In the genomic region with DNA sequence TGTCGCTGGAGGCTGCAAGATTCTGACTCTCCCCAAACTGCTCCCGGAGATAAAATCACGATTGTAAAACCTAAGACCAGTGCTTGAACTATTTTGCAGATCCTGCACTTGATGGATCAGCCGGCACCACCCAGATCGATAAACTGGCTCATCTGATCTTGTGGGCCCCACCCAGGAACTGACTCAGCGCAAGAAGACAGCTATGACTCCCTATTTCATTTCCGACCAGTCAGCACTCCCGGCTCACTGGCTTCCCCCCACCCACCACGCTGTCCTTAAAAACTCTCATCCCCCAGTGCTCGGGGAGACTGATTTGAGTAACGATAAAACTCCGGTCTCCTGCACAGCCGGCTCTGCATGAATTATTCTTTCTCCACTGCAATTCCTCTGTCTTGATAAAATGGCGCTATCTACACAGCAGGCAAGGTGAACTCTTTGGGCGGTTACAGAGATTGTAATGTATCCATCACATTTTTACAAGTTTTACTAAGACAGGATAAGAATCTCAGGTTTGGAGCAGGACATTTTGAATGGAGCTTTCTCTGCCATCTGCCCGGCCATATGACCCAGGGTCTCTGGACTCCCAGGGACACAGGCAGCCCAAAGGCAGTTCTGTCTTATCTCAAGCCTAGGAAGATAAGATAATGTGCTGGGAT, we compare ENCODE assay signal across 1 cellular context.
TF ChIP-seq lines count a peak whose summit lies in the region.

No MANE protein-coding gene starts in this region.

TF ChIP-seq in K562, 482 proteins besides CTCF, POLR2A, EP300 and RAD21 (continued from another document and continues in another):
- TF ChIP-seq, protein P1, sequence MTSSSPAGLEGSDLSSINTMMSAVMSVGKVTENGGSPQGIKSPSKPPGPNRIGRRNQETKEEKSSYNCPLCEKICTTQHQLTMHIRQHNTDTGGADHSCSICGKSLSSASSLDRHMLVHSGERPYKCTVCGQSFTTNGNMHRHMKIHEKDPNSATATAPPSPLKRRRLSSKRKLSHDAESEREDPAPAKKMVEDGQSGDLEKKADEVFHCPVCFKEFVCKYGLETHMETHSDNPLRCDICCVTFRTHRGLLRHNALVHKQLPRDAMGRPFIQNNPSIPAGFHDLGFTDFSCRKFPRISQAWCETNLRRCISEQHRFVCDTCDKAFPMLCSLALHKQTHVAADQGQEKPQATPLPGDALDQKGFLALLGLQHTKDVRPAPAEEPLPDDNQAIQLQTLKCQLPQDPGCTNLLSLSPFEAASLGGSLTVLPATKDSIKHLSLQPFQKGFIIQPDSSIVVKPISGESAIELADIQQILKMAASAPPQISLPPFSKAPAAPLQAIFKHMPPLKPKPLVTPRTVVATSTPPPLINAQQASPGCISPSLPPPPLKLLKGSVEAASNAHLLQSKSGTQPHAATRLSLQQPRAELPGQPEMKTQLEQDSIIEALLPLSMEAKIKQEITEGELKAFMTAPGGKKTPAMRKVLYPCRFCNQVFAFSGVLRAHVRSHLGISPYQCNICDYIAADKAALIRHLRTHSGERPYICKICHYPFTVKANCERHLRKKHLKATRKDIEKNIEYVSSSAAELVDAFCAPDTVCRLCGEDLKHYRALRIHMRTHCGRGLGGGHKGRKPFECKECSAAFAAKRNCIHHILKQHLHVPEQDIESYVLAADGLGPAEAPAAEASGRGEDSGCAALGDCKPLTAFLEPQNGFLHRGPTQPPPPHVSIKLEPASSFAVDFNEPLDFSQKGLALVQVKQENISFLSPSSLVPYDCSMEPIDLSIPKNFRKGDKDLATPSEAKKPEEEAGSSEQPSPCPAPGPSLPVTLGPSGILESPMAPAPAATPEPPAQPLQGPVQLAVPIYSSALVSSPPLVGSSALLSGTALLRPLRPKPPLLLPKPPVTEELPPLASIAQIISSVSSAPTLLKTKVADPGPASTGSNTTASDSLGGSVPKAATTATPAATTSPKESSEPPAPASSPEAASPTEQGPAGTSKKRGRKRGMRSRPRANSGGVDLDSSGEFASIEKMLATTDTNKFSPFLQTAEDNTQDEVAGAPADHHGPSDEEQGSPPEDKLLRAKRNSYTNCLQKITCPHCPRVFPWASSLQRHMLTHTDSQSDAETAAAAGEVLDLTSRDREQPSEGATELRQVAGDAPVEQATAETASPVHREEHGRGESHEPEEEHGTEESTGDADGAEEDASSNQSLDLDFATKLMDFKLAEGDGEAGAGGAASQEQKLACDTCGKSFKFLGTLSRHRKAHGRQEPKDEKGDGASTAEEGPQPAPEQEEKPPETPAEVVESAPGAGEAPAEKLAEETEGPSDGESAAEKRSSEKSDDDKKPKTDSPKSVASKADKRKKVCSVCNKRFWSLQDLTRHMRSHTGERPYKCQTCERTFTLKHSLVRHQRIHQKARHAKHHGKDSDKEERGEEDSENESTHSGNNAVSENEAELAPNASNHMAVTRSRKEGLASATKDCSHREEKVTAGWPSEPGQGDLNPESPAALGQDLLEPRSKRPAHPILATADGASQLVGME (CRISPR knock-in tag; IDR thresholded peaks at IDR 0.05), result no peak
- TF ChIP-seq ATF7 (IDR thresholded peaks at IDR 0.05) (peak; percentile 76), KLF10 (CRISPR knock-in tag; IDR thresholded peaks at IDR 0.05) (no peak), NFE2L1 (tag; IDR thresholded peaks at IDR 0.05; ENCODE audit: borderline replicate concordance, low read depth) (no peak), BACH1 (tag; IDR thresholded peaks at IDR 0.05) (peak; percentile 17; the same call in 1 of the 2 replicates), ZNF830 (CRISPR knock-in tag; IDR thresholded peaks at IDR 0.05) (no peak), RB1 (IDR thresholded peaks at IDR 0.05; ENCODE audit: low read depth) (no peak), ZC3H8 (IDR thresholded peaks at IDR 0.05) (no peak), CC2D1A (IDR thresholded peaks at IDR 0.05) (peak; percentile 88), SREBF1 (IDR thresholded peaks at IDR 0.05; ENCODE audit: borderline replicate concordance, low read depth, low read length) (no peak), ZNF445 (CRISPR knock-in tag; IDR thresholded peaks at IDR 0.05; ENCODE audit: low read depth) (no peak), NBN (IDR thresholded peaks at IDR 0.05; ENCODE audit: low read depth) (peak; percentile 86; the same call in 1 of the 2 replicates), KAT8 (IDR thresholded peaks at IDR 0.05; ENCODE audit: low read depth) (no peak), MED1 (CRISPR knock-in tag; IDR thresholded peaks at IDR 0.05; ENCODE audit: borderline replicate concordance) (no peak), ZNF224 (CRISPR knock-in tag; IDR thresholded peaks at IDR 0.05) (no peak), NEUROD1 (IDR thresholded peaks at IDR 0.05; ENCODE audit: borderline replicate concordance, low read depth, low read length, partially characterized antibody) (peak; percentile 36), SRF (CRISPR knock-in tag; IDR thresholded peaks at IDR 0.05) (no peak), ZNF23 (CRISPR knock-in tag; IDR thresholded peaks at IDR 0.05) (no peak), BRD4 (IDR thresholded peaks at IDR 0.05) (no peak), ILK (tag; IDR thresholded peaks at IDR 0.05; ENCODE audit: borderline replicate concordance, low read depth) (no peak), ZNF274 (IDR thresholded peaks at IDR 0.05; ENCODE audit: borderline replicate concordance, low read depth, low read length) (no peak), MTF1 (CRISPR knock-in tag; IDR thresholded peaks at IDR 0.05; ENCODE audit: borderline replicate concordance) (no peak), BRD9 (IDR thresholded peaks at IDR 0.05; ENCODE audit: low read depth, partially characterized antibody) (peak; percentile 93), PTTG1 (tag; IDR thresholded peaks at IDR 0.05; ENCODE audit: low read depth) (no peak), PML (IDR thresholded peaks at IDR 0.05; ENCODE audit: low read length) (no peak), ZNF778 (CRISPR knock-in tag; IDR thresholded peaks at IDR 0.05) (no peak), ZNF76 (CRISPR knock-in tag; IDR thresholded peaks at IDR 0.05; ENCODE audit: borderline replicate concordance) (no peak), GABPA (tag; conservative IDR thresholded peaks at IDR 0.05; ENCODE audit: low read depth) (peak; percentile 57)
- TF ChIP-seq, protein P2, sequence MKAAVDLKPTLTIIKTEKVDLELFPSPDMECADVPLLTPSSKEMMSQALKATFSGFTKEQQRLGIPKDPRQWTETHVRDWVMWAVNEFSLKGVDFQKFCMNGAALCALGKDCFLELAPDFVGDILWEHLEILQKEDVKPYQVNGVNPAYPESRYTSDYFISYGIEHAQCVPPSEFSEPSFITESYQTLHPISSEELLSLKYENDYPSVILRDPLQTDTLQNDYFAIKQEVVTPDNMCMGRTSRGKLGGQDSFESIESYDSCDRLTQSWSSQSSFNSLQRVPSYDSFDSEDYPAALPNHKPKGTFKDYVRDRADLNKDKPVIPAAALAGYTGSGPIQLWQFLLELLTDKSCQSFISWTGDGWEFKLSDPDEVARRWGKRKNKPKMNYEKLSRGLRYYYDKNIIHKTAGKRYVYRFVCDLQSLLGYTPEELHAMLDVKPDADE (conservative IDR thresholded peaks at IDR 0.05; ENCODE audit: control insufficient read depth, low read depth, low read length), result 0 out of 2 replicates have a peak, but pooled peaks have one; percentile 30
- TF ChIP-seq, protein P3, sequence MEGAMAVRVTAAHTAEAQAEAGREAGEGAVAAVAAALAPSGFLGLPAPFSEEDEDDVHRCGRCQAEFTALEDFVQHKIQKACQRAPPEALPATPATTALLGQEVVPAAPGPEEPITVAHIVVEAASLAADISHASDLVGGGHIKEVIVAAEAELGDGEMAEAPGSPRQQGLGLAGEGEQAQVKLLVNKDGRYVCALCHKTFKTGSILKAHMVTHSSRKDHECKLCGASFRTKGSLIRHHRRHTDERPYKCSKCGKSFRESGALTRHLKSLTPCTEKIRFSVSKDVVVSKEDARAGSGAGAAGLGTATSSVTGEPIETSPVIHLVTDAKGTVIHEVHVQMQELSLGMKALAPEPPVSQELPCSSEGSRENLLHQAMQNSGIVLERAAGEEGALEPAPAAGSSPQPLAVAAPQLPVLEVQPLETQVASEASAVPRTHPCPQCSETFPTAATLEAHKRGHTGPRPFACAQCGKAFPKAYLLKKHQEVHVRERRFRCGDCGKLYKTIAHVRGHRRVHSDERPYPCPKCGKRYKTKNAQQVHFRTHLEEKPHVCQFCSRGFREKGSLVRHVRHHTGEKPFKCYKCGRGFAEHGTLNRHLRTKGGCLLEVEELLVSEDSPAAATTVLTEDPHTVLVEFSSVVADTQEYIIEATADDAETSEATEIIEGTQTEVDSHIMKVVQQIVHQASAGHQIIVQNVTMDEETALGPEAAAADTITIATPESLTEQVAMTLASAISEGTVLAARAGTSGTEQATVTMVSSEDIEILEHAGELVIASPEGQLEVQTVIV (CRISPR knock-in tag; IDR thresholded peaks at IDR 0.05; ENCODE audit: borderline replicate concordance), result no peak
- TF ChIP-seq, protein P4, sequence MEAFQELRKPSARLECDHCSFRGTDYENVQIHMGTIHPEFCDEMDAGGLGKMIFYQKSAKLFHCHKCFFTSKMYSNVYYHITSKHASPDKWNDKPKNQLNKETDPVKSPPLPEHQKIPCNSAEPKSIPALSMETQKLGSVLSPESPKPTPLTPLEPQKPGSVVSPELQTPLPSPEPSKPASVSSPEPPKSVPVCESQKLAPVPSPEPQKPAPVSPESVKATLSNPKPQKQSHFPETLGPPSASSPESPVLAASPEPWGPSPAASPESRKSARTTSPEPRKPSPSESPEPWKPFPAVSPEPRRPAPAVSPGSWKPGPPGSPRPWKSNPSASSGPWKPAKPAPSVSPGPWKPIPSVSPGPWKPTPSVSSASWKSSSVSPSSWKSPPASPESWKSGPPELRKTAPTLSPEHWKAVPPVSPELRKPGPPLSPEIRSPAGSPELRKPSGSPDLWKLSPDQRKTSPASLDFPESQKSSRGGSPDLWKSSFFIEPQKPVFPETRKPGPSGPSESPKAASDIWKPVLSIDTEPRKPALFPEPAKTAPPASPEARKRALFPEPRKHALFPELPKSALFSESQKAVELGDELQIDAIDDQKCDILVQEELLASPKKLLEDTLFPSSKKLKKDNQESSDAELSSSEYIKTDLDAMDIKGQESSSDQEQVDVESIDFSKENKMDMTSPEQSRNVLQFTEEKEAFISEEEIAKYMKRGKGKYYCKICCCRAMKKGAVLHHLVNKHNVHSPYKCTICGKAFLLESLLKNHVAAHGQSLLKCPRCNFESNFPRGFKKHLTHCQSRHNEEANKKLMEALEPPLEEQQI (IDR thresholded peaks at IDR 0.05), result no peak
- TF ChIP-seq, protein P5, sequence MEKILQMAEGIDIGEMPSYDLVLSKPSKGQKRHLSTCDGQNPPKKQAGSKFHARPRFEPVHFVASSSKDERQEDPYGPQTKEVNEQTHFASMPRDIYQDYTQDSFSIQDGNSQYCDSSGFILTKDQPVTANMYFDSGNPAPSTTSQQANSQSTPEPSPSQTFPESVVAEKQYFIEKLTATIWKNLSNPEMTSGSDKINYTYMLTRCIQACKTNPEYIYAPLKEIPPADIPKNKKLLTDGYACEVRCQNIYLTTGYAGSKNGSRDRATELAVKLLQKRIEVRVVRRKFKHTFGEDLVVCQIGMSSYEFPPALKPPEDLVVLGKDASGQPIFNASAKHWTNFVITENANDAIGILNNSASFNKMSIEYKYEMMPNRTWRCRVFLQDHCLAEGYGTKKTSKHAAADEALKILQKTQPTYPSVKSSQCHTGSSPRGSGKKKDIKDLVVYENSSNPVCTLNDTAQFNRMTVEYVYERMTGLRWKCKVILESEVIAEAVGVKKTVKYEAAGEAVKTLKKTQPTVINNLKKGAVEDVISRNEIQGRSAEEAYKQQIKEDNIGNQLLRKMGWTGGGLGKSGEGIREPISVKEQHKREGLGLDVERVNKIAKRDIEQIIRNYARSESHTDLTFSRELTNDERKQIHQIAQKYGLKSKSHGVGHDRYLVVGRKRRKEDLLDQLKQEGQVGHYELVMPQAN (IDR thresholded peaks at IDR 0.05; ENCODE audit: borderline replicate concordance), result 0 out of 2 replicates have a peak, but pooled peaks have one; percentile 46
- TF ChIP-seq, protein P6, sequence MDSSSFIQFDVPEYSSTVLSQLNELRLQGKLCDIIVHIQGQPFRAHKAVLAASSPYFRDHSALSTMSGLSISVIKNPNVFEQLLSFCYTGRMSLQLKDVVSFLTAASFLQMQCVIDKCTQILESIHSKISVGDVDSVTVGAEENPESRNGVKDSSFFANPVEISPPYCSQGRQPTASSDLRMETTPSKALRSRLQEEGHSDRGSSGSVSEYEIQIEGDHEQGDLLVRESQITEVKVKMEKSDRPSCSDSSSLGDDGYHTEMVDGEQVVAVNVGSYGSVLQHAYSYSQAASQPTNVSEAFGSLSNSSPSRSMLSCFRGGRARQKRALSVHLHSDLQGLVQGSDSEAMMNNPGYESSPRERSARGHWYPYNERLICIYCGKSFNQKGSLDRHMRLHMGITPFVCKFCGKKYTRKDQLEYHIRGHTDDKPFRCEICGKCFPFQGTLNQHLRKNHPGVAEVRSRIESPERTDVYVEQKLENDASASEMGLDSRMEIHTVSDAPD (CRISPR knock-in tag; IDR thresholded peaks at IDR 0.05), result no peak
- TF ChIP-seq, protein P7, sequence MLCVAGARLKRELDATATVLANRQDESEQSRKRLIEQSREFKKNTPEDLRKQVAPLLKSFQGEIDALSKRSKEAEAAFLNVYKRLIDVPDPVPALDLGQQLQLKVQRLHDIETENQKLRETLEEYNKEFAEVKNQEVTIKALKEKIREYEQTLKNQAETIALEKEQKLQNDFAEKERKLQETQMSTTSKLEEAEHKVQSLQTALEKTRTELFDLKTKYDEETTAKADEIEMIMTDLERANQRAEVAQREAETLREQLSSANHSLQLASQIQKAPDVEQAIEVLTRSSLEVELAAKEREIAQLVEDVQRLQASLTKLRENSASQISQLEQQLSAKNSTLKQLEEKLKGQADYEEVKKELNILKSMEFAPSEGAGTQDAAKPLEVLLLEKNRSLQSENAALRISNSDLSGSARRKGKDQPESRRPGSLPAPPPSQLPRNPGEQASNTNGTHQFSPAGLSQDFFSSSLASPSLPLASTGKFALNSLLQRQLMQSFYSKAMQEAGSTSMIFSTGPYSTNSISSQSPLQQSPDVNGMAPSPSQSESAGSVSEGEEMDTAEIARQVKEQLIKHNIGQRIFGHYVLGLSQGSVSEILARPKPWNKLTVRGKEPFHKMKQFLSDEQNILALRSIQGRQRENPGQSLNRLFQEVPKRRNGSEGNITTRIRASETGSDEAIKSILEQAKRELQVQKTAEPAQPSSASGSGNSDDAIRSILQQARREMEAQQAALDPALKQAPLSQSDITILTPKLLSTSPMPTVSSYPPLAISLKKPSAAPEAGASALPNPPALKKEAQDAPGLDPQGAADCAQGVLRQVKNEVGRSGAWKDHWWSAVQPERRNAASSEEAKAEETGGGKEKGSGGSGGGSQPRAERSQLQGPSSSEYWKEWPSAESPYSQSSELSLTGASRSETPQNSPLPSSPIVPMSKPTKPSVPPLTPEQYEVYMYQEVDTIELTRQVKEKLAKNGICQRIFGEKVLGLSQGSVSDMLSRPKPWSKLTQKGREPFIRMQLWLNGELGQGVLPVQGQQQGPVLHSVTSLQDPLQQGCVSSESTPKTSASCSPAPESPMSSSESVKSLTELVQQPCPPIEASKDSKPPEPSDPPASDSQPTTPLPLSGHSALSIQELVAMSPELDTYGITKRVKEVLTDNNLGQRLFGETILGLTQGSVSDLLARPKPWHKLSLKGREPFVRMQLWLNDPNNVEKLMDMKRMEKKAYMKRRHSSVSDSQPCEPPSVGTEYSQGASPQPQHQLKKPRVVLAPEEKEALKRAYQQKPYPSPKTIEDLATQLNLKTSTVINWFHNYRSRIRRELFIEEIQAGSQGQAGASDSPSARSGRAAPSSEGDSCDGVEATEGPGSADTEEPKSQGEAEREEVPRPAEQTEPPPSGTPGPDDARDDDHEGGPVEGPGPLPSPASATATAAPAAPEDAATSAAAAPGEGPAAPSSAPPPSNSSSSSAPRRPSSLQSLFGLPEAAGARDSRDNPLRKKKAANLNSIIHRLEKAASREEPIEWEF (CRISPR knock-in tag; IDR thresholded peaks at IDR 0.05), result peak; percentile 88
- TF ChIP-seq, protein P8, sequence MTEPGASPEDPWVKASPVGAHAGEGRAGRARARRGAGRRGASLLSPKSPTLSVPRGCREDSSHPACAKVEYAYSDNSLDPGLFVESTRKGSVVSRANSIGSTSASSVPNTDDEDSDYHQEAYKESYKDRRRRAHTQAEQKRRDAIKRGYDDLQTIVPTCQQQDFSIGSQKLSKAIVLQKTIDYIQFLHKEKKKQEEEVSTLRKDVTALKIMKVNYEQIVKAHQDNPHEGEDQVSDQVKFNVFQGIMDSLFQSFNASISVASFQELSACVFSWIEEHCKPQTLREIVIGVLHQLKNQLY (CRISPR knock-in tag; conservative IDR thresholded peaks at IDR 0.05), result no peak
